ENCODE assay signal across 1 cellular context in genomic region chrX:149505671-149506070, GRCh38.
TF ChIP-seq lines count a peak whose summit lies in the region.

No MANE protein-coding gene starts in this region.

TF ChIP-seq in K562, 482 proteins besides CTCF, POLR2A, EP300 and RAD21:
- no peak for TF ChIP-seq ETS2 (tag; IDR thresholded peaks at IDR 0.05; ENCODE audit: borderline replicate concordance, poor library complexity, severe bottlenecking)
TF ChIP-seq in K562: peak in this region for 0.
